ENCODE assay signal across 8 cellular contexts in the genomic region with DNA sequence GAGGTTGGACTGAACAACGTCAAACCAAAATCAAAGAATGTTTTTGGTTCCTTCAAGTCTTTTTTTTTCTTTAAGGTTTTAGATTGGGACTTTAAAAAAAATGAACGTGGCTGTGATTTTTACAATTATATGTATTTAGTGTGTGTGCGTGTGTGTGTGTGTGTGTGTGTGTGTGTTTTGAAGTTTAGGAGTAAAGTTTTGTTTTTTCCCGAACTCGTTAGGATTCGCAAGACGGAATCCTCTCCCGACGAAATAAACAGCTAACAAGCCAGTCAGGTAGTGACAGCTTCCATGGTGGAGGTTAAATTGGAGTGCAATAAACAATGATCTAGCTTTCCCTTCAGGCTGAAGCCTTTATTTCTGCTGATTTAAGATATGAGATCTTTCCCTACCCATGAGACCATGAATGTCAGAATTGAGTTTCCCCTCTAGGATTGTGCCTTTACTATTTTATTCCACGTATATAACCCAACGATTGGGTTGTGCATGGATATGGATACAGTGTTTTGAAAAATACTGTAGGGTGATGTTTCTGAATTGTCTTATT. TPM values are rescaled to one million over a fixed set of nuclear protein-coding genes. Genes with fewer than 3 reads are reported as not detected.
DNase-seq lines count a peak whose midpoint lies in the region; ATAC-seq and TF ChIP-seq lines count a peak whose summit lies in the region.

No MANE protein-coding gene starts in this region.

- H3K4me3 ChIP-seq in GM23248 (peak overlapping the region; percentile 94), Panc1 (ENCODE audit: low read depth in 2 of 2, low read length in 2 of 2) (peak overlapping the region; percentile 69 to 76), endodermal cell (ENCODE audit: low read length) (peak overlapping the region; percentile 83), neuron (ENCODE audit: low read length) (peak overlapping the region; percentile 59)

- peaks cover 37% of the 10 kb centered on the region for H3F3A ChIP-seq in GM23248 (ENCODE audit: insufficient read depth)

- intact Hi-C loops in Panc1 (cut with micrococcal nuclease; ENCODE audit: unreplicated experiment) = loop anchor here (10.0 kb wide), 2 partner anchors 217 to 307 kb away; no protein-coding TSS in a partner anchor

- TF ChIP-seq CTCF in Panc1 (IDR thresholded peaks at IDR 0.05) (no peak), endodermal cell (conservative IDR thresholded peaks at IDR 0.05) (no peak), GM20000 (IDR thresholded peaks at IDR 0.05; ENCODE audit: extremely low read depth, missing control alignments) (no peak)

- H3K9ac ChIP-seq in GM23248 (peak overlapping the region; percentile 72), endodermal cell (ENCODE audit: extremely low read depth, low read length, poor library complexity, severe bottlenecking) (peak overlapping the region; percentile 62)

- POLR2A ChIA-PET in Panc1 (lab: Charles Lee) = interaction anchor here (0.7 kb wide), 1 partner anchor 56 kb away, joined by 6 read pairs; no protein-coding TSS in a partner anchor

- peaks cover 56% of the 10 kb centered on the region for H3K79me2 ChIP-seq in GM23248 (ENCODE audit: insufficient read depth)

- in situ Hi-C loops in GM23248 (cut with MboI) = no loop called here
- in situ Hi-C loops in Panc1 (cut with HindIII; ENCODE audit: low pct_unique_long_range_greater_than_20kb, low sequenced_read_pairs) = no loop called here

- H2AFZ ChIP-seq in GM23248 (peak overlapping the region; percentile 88), neuron (ENCODE audit: low read depth, low read length) (no peak overlapping the region)

- peak overlapping the region; percentile 24; the same call in 1 of the 2 replicates for H3K27ac ChIP-seq in GM23248
- peak overlapping the region; percentile 51; the same call in 1 of the 2 replicates for H3K27ac ChIP-seq in Panc1 (ENCODE audit: low read length)
- no peak overlapping the region for H3K27ac ChIP-seq in endodermal cell (ENCODE audit: low read depth, low read length)

- peak overlapping the region; percentile 95 for H3K27ac Mint-ChIP-seq in endodermal cell

- peaks cover 40% of the 10 kb centered on the region for H3K4me1 Mint-ChIP-seq in endodermal cell

- no TSS peak for BruUV-seq in Panc1 (replicated peaks; lab: Mats Ljungman, UMichigan)

- no peaks in the 10 kb centered on the region for H4K20me1 ChIP-seq in GM23248 (ENCODE audit: insufficient read depth)

- H3K4me3 Mint-ChIP-seq in endodermal cell = peak overlapping the region; percentile 90

- peak overlapping the region; percentile 97 for H3K4me2 ChIP-seq in GM23248 (ENCODE audit: unreplicated experiment)

- no peaks in the 10 kb centered on the region for H3K9me3 ChIP-seq in GM23248 (ENCODE audit: low read depth)
- H3K9me3 ChIP-seq in Panc1 (ENCODE audit: control insufficient read depth, insufficient read depth, low read depth, low read length) = no peaks in the 10 kb centered on the region
- H3K9me3 ChIP-seq in endodermal cell (ENCODE audit: control insufficient read depth, low read length) = peaks cover 7% of the 10 kb centered on the region
- H3K9me3 ChIP-seq in neuron (ENCODE audit: low read length) = peaks cover 2% of the 10 kb centered on the region

- H3K36me3 ChIP-seq in GM23248 (ENCODE audit: low read depth) (peaks cover under 1% of the 10 kb centered on the region; the same call in 1 of the 2 replicates), Panc1 (ENCODE audit: control insufficient read depth, insufficient read depth, low read length) (no peaks in the 10 kb centered on the region; the same call in 1 of the 2 replicates), endodermal cell (ENCODE audit: control insufficient read depth, insufficient read depth, low read length) (peaks cover 14% of the 10 kb centered on the region), neuron (ENCODE audit: insufficient read depth, low read length) (peaks cover 28% of the 10 kb centered on the region)

- H3K27me3 ChIP-seq in GM23248 (replicated peaks; ENCODE audit: insufficient read depth) = no peaks in the 10 kb centered on the region
- no peaks in the 10 kb centered on the region for H3K27me3 ChIP-seq in Panc1 (ENCODE audit: control insufficient read depth, insufficient read depth, low read length)
- no peaks in the 10 kb centered on the region for H3K27me3 ChIP-seq in endodermal cell (ENCODE audit: control insufficient read depth, insufficient read depth, low read length, poor library complexity, severe bottlenecking)
- no peaks in the 10 kb centered on the region for H3K27me3 ChIP-seq in neuron (ENCODE audit: insufficient read depth, low read length)

- WGBS in GM23248 (ENCODE audit: low coverage in 1 of 2, low lambda C conversion rate in 2 of 2, missing lambda C conversion rate in 2 of 2), 2 experiments = 30 to 34% methylated on average over 11 of the region's 11 CpGs
- WGBS in endodermal cell (ENCODE audit: insufficient coverage in 1 of 2, insufficient read length in 1 of 2), 2 experiments = 0 to 10% methylated on average over 2 to 11 of the region's 11 CpGs

- ATAC-seq in Panc1 (no peak), HG03097 (IDR thresholded peaks at IDR 0.05; ENCODE audit: low FRiP score, unreplicated experiment) (no peak), HG03378 (IDR thresholded peaks at IDR 0.05; ENCODE audit: unreplicated experiment) (no peak)
- no peak for ATAC-seq in activated CD4-positive, CD25-positive, alpha-beta regulatory T cell treated with anti-CD3 and anti-CD28 coated beads, Interleukin-2, amount 50 U/mL, for 24 hours

- peak; percentile 24 for DNase-seq in GM23248
- DNase-seq in Panc1 (ENCODE audit: low read depth, low spot score) = no peak
- no peak for DNase-seq in endodermal cell
- DNase-seq in GM20000 (ENCODE audit: low spot score) = no peak

- H3K9me3 Mint-ChIP-seq in endodermal cell = peaks cover 2% of the 10 kb centered on the region

- CTCF ChIA-PET in Panc1 (lab: Charles Lee) = interaction anchor here (0.6 kb wide), 1 partner anchor 14 kb away, joined by 3 read pairs; no protein-coding TSS in a partner anchor

- H3K36me3 Mint-ChIP-seq in endodermal cell (ENCODE audit: low read depth) = peaks cover 14% of the 10 kb centered on the region

- H3K4me1 ChIP-seq in GM23248 (ENCODE audit: insufficient read depth) (peaks cover 51% of the 10 kb centered on the region), Panc1 (ENCODE audit: control insufficient read depth, insufficient read depth, low read length) (peaks cover 16% of the 10 kb centered on the region; the same call in 1 of the 2 replicates), endodermal cell (ENCODE audit: control insufficient read depth, insufficient read depth, low read length) (peaks cover 5% of the 10 kb centered on the region), neuron (ENCODE audit: insufficient read depth, low read length) (peaks cover 34% of the 10 kb centered on the region)

- H3K27me3 Mint-ChIP-seq in endodermal cell (ENCODE audit: insufficient read depth) = no peaks in the 10 kb centered on the region

- no peaks in the 10 kb centered on the region for H3K9me2 ChIP-seq in GM23248 (ENCODE audit: insufficient read depth)

RNA-seq across cellular contexts. Expression of a gene that starts 1.2 kb away (rescaled TPM):
- total RNA-seq in GM23248 (2014; rRNA removed; shearing (Covaris generic)) = 4.7 and 7.7 TPM in 2 replicates
- 7.2 and 7.8 TPM in 2 replicates for polyA plus RNA-seq in GM23248 (2016; fragmentation: Nextera tagmentation; extraction: Ambion mirVana)
- total RNA-seq in Panc1 (2021; ENCODE audit: unreplicated experiment) = 10.4 TPM
- polyA plus RNA-seq in Panc1 (2012; ENCODE audit: insufficient read length) = 4.1 TPM
- total RNA-seq in endodermal cell = 10 to 100 TPM; 44.6 to 50.9 TPM
- polyA plus RNA-seq in endodermal cell (2013, experiment 1 of 2) = 37.3 TPM
- 35.4 TPM for polyA plus RNA-seq in endodermal cell (2013, experiment 2 of 2)
